8 cellular contexts compared by ENCODE assay signal in the genomic region with DNA sequence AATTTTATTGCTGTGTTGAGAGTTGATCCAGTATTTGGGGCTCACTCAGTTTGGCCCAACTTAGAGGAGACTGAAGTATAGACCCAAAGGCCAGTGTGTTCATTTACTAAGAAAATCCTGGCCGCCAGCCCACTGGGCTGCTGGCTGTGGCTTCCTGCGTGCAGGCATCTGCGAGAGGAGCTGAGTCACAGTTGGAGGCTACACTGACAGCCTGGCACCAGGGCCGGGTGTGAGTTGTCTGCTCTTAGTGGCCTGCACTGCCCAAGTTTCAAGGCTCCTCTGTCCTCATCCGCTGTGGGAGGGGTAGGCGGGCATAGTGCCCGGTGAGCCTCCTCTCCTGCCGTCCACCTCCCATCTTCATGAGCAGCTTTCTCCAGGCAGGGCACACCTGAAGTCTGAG. TPM values are rescaled to one million over a fixed set of nuclear protein-coding genes. Genes with fewer than 3 reads are reported as not detected.
DNase-seq lines count a peak whose midpoint lies in the region; ATAC-seq, FAIRE-seq and TF ChIP-seq lines count a peak whose summit lies in the region.

No MANE protein-coding gene starts in this region.

- intact Hi-C loops in kidney (cut with DNase I): no loop called here

- POLR2A ChIA-PET in AG04449 (lab: Yijun Ruan, JAX): interaction anchor here (0.5 to 1.2 kb wide), 2 partner anchors 10 to 129 kb away, joined by 3 read pairs; no protein-coding TSS in a partner anchor

- H3K4me3 ChIP-seq in AG04449 (ENCODE audit: low read depth, low read length) (no peak overlapping the region), LNCaP clone FGC (ENCODE audit: low read depth, low read length) (no peak overlapping the region), astrocyte of the spinal cord (ENCODE audit: low read depth, low read length) (no peak overlapping the region), kidney (ENCODE audit: low read length in 2 of 2) (no peak overlapping the region)

- H3K27ac Mint-ChIP-seq in stimulated activated memory B cell treated with anti-CD40 and anti-IgM and Interleukin-4, amounts not matched to agents 10 μg/mL and 1 μg/mL and 100 μg/mL, for 72 hours: peak overlapping the region; percentile 9

- H3K9ac ChIP-seq in kidney (ENCODE audit: low read length in 2 of 2): no peak overlapping the region

- no peak for FAIRE-seq in kidney (lab: Jason Lieb, UNC)

- H3K27me3 Mint-ChIP-seq in stimulated activated memory B cell treated with anti-CD40 and anti-IgM and Interleukin-4, amounts not matched to agents 10 μg/mL and 1 μg/mL and 100 μg/mL, for 72 hours: no peaks in the 10 kb centered on the region

- in situ Hi-C loops in astrocyte of the spinal cord (cut with HindIII; ENCODE audit: low sequenced_read_pairs): no loop called here

- H3K4me3 Mint-ChIP-seq in stimulated activated memory B cell treated with anti-CD40 and anti-IgM and Interleukin-4, amounts not matched to agents 10 μg/mL and 1 μg/mL and 100 μg/mL, for 72 hours: no peak overlapping the region

- H3K27ac ChIP-seq in kidney (ENCODE audit: low read depth in 2 of 2, low read length in 2 of 2): no peak overlapping the region

- peaks cover 31 to 54% of the 10 kb centered on the region in 2 donors for H3K36me3 ChIP-seq in kidney (ENCODE audit: control insufficient read depth in 1 of 2, insufficient read depth in 2 of 2, low read length in 2 of 2)

- H3K4me1 ChIP-seq in kidney (ENCODE audit: control insufficient read depth in 1 of 2, insufficient read depth in 1 of 2, low read depth in 1 of 2, low read length in 2 of 2): peaks cover 0 to 5% of the 10 kb centered on the region in 2 donors

- H3K36me3 Mint-ChIP-seq in stimulated activated memory B cell treated with anti-CD40 and anti-IgM and Interleukin-4, amounts not matched to agents 10 μg/mL and 1 μg/mL and 100 μg/mL, for 72 hours: peaks cover 68% of the 10 kb centered on the region

- TF ChIP-seq CTCF in AG04449 (IDR thresholded peaks at IDR 0.05; ENCODE audit: insufficient read depth, low read length, missing control alignments) (no peak), LNCaP clone FGC (IDR thresholded peaks at IDR 0.05; ENCODE audit: control insufficient read depth, extremely low read depth, insufficient read depth) (no peak), astrocyte of the spinal cord (IDR thresholded peaks at IDR 0.05; ENCODE audit: low read depth, low read length) (no peak), kidney (IDR thresholded peaks at IDR 0.05; ENCODE audit: borderline replicate concordance, extremely low read depth, insufficient read depth) (no peak)

- peaks cover 11% of the 10 kb centered on the region for H3K4me1 Mint-ChIP-seq in stimulated activated memory B cell treated with anti-CD40 and anti-IgM and Interleukin-4, amounts not matched to agents 10 μg/mL and 1 μg/mL and 100 μg/mL, for 72 hours

- ATAC-seq in stimulated activated memory B cell treated with anti-CD40 and anti-IgM and Interleukin-4, amounts not matched to agents 10 μg/mL and 1 μg/mL and 100 μg/mL, for 72 hours: no peak
- ATAC-seq in GM21423 (IDR thresholded peaks at IDR 0.05; ENCODE audit: unreplicated experiment) (no peak), GM21825 (IDR thresholded peaks at IDR 0.05; ENCODE audit: unreplicated experiment) (no peak), GM19395 (IDR thresholded peaks at IDR 0.05; ENCODE audit: unreplicated experiment) (no peak)

- no peaks in the 10 kb centered on the region for H3K9me3 ChIP-seq in kidney (ENCODE audit: control insufficient read depth in 1 of 2, low read length in 2 of 2)

- CTCF ChIA-PET in AG04449 (lab: Yijun Ruan, JAX): interaction anchor here (1.3 to 2.0 kb wide), 4 partner anchors 10 to 154 kb away, joined by 4 to 15 read pairs (median 6); no protein-coding TSS in a partner anchor

- H3K9me3 Mint-ChIP-seq in stimulated activated memory B cell treated with anti-CD40 and anti-IgM and Interleukin-4, amounts not matched to agents 10 μg/mL and 1 μg/mL and 100 μg/mL, for 72 hours: no peaks in the 10 kb centered on the region

- DNase-seq in AG04449 (ENCODE audit: low read depth, low spot score) (peak; percentile 78), LNCaP clone FGC (ENCODE audit: low read depth) (peak; percentile 46), astrocyte of the spinal cord (ENCODE audit: low read depth, low spot score) (peak; percentile 95), kidney (peak; percentile 91)

RNA-seq across cellular contexts. Expression of a gene that starts 54.2 kb away (rescaled TPM):
- 3.7 TPM for total RNA-seq in kidney
- polyA plus RNA-seq in kidney (ENCODE audit: insufficient read depth, low read depth, low replicate concordance): 2.9 TPM
